In the genomic region with DNA sequence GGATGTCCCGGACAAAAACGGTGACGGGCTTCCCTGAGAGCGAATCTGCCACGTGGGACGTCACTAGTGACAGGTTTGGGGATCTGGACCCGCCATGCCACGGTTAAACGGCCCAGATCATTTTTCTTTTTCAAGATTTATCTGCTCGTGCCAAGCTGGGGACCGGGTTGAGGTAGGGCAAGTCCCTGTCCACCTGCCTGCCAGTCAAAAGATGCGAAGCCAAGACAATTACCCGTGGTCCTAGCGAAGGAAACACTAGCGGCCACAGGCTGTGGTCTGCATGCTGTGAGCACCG, we compare ENCODE assay signal across 8 cellular contexts. TPM values are rescaled to one million over a fixed set of nuclear protein-coding genes. Genes with fewer than 3 reads are reported as not detected.
A peak's percentile ranks its signal among the peaks of the same experiment; 100 is the strongest.
DNase-seq lines count a peak whose midpoint lies in the region; ATAC-seq, FAIRE-seq and TF ChIP-seq lines count a peak whose summit lies in the region.

No MANE protein-coding gene starts in this region.

- no peak for TF ChIP-seq CTCF in heart left ventricle (IDR thresholded peaks at IDR 0.05)

- POLR2A ChIA-PET in T-cell (lab: Charles Lee), result no interaction called here

- H3K4me3 ChIP-seq in heart left ventricle, result peak overlapping the region; percentile 32 to 71 (median 62)
- peak overlapping the region; percentile 59 for H3K4me3 ChIP-seq in skeletal muscle cell (ENCODE audit: low read depth, low read length)

- no peak for TF ChIP-seq POLR2A in heart left ventricle (IDR thresholded peaks at IDR 0.05)

- no peaks in the 10 kb centered on the region for H3K36me3 ChIP-seq in heart left ventricle

- H3K4me3 Mint-ChIP-seq in T-cell, result peak overlapping the region; percentile 78 to 83 (median 80)

- H3K9me3 Mint-ChIP-seq in T-cell, result no peaks in the 10 kb centered on the region

- H3K9me3 ChIP-seq in heart left ventricle, result no peaks in the 10 kb centered on the region

- H3K4me1 Mint-ChIP-seq in T-cell, result peaks cover 37 to 59% (median 57%) of the 10 kb centered on the region in 3 donors

- WGBS in heart left ventricle, 4 donors, result 0% methylated on average over 6 to 16 of the region's 16 CpGs

- peak overlapping the region; percentile 11 to 81 (median 68) for H3K27ac ChIP-seq in heart left ventricle

- no peaks in the 10 kb centered on the region for H3K36me3 Mint-ChIP-seq in T-cell

- peaks cover 0 to 28% (median 3%) of the 10 kb centered on the region in 9 donors for H3K27me3 ChIP-seq in heart left ventricle

- no peak for DNase-seq in GM19239 (ENCODE audit: insufficient read length, low spot score)
- peak in 1 of 34 experiments; percentile 24 for DNase-seq in T-cell
- DNase-seq in heart left ventricle, result no peak
- no peak for DNase-seq in skeletal muscle cell (ENCODE audit: low read depth)
- DNase-seq in GF-D8 (lab: John Stamatoyannopoulos, UW), result no peak
- DNase-seq in NCI-H345 (lab: John Stamatoyannopoulos, UW), result no peak
- DNase-seq in KG1 (lab: John Stamatoyannopoulos, UW), result no peak
- DNase-seq in stimulated activated CD4-positive, alpha-beta T cell treated with anti-CD3 and anti-CD28 coated beads, Interleukin-4, amount 100 ng/mL, for 24 hours, result no peak

- peak in 3 of 4 experiments; percentile 6 to 15 (median 14) for ATAC-seq in T-cell (replicated peaks in 1 of 4)
- peak in 2 of 4 donors; percentile 2 to 17 for ATAC-seq in heart left ventricle

- intact Hi-C loops in heart left ventricle (cut with DNase I), result loop anchor here in 2 of 10 donors (5.0 kb wide), 1 partner anchor 33 kb away; no protein-coding TSS in a partner anchor

- peak; percentile 31 for FAIRE-seq in GM19239 (lab: Jason Lieb, UNC)

- peaks cover 0 to 7% of the 10 kb centered on the region in 2 donors for H3K27me3 Mint-ChIP-seq in T-cell

- CTCF ChIA-PET in T-cell (lab: Charles Lee), result interaction anchor here (1.1 to 1.8 kb wide), 2 partner anchors 16 to 61 kb away, joined by 3 to 4 read pairs; no protein-coding TSS in a partner anchor

- H3K4me1 ChIP-seq in heart left ventricle, result peaks cover 0 to 31% (median 15%) of the 10 kb centered on the region in 12 donors

- H3K27ac Mint-ChIP-seq in T-cell, result peak overlapping the region; percentile 70 to 77

RNA-seq across cellular contexts. Expression of a gene that starts 0.9 kb away (rescaled TPM):
- total RNA-seq in T-cell, result 1 to 10 TPM in 3 of 5 donors, under 1 TPM in 2; 0.30 to 3.2 (median 2.1) TPM
- total RNA-seq in heart left ventricle, result 1 to 10 TPM in 4 of 9 donors, under 1 TPM in 4, not detected in 1; 0.50 to 8.9 (median 1.2) TPM
- 1 to 10 TPM in 1 of 2 donors, under 1 TPM in 1; 0.69 to 1.4 TPM for polyA plus RNA-seq in heart left ventricle
